In genomic region chrX:65821721-65822496, GRCh38 we compare ENCODE assay signal across 1 cellular context.
TF ChIP-seq lines count a peak whose summit lies in the region.

No MANE protein-coding gene starts in this region.

TF ChIP-seq in IMR-90, 13 proteins besides CTCF, POLR2A, EP300 and RAD21:
- TF ChIP-seq MAFK (IDR thresholded peaks at IDR 0.05; ENCODE audit: low read depth, low read length): no peak
- no peak for TF ChIP-seq FOS (IDR thresholded peaks at IDR 0.05; ENCODE audit: low read depth, low read length)
- no peak for TF ChIP-seq MXI1 (IDR thresholded peaks at IDR 0.05; ENCODE audit: borderline replicate concordance, low read depth, low read length)
- TF ChIP-seq NFE2L2 (IDR thresholded peaks at IDR 0.05; ENCODE audit: low read depth, low read length): no peak
- TF ChIP-seq, protein P1, sequence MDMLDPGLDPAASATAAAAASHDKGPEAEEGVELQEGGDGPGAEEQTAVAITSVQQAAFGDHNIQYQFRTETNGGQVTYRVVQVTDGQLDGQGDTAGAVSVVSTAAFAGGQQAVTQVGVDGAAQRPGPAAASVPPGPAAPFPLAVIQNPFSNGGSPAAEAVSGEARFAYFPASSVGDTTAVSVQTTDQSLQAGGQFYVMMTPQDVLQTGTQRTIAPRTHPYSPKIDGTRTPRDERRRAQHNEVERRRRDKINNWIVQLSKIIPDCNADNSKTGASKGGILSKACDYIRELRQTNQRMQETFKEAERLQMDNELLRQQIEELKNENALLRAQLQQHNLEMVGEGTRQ (IDR thresholded peaks at IDR 0.05; ENCODE audit: low read depth, low read length): no peak
- TF ChIP-seq CHD1 (IDR thresholded peaks at IDR 0.05; ENCODE audit: low read depth, low read length): no peak
TF ChIP-seq in IMR-90: peak in this region for 0.
